ENCODE assay signal across 1 cellular context in the genomic region with DNA sequence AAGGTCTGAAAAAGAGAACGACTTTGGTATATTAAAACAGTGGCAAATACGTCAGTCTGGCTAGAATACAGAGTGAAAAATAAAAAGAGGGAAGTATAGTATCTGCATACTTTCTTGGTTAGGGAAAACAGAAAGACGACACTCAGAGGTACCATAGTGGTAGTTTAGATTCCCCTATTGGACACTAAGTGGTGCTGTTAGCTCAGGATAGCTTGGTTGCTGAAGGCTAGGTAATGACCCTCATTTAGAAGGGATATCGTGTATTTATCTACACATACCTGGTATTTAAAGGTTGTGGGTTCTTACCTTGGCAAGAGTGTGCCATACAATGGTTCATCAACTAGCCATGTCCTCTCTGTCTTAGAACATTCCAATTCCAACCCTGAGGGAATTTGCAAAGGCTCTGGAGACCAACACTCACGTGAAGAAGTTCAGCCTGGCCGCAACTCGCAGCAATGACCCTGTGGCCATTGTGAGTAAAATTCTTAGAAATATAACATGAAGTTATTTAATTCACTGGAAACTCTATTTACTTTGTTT.
TF ChIP-seq lines count a peak whose summit lies in the region.

No MANE protein-coding gene starts in this region.

TF ChIP-seq in endothelial cell of umbilical vein, 7 proteins besides CTCF, POLR2A, EP300 and RAD21:
- TF ChIP-seq POLR2AphosphoS5 (IDR thresholded peaks at IDR 0.05; ENCODE audit: insufficient read depth, low read depth, low read length) (no peak), JUN (IDR thresholded peaks at IDR 0.05; ENCODE audit: borderline replicate concordance, insufficient read depth, insufficient read length, low read depth) (no peak), GATA2 (IDR thresholded peaks at IDR 0.05; ENCODE audit: insufficient read depth, insufficient read length, low read depth, low read length) (no peak), FOS (IDR thresholded peaks at IDR 0.05; ENCODE audit: borderline replicate concordance, insufficient read depth, low read length) (no peak), MYC (IDR thresholded peaks at IDR 0.05; ENCODE audit: low read depth, low read length) (no peak), EZH2 (IDR thresholded peaks at IDR 0.05; ENCODE audit: borderline replicate concordance, low read depth, low read length, severe bottlenecking) (no peak), MAX (IDR thresholded peaks at IDR 0.05; ENCODE audit: insufficient read depth, insufficient read length) (no peak)
